ENCODE assay signal across 12 cellular contexts in the genomic region with DNA sequence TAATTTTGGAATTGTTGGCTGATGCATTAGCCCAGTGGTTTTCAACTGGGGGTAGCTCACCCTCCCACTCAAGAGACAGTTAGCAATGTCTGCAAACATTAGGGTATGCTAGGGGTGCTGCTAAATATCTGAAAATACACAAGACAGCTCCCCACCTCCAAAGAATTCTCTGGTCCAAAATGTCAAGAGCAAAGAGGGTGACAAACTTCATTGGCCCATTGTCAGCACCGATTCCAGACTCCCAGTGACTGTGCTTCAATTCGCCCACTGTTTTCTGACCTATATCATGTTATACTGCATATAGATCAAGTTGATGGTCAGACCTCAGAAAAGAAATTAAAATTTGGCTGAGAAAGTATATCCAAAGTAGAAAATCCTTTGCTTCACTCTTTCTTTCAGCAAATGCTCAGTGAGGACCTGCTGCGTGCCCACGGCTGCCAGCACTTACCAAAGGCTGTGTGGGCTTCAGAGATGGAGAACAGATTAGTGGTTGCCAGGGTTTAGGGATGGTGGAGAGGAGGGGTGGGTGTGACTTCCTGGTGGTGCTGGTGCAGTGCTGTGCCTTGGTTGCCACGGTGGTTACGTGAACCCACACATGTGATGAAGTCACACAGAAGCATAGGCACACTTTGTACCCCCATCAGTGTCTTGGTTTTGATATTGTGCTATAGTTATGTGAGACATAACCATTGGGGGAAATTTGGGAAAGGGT.
DNase-seq lines count a peak whose midpoint lies in the region; ATAC-seq and TF ChIP-seq lines count a peak whose summit lies in the region.
"Had no signal": no experiment of that assay in that cellular context is flagged by ENCODE, and none has a peak within 500 bp of the region (broad histone marks: within the 10 kb centered on the region; RNA-seq: fewer than 3 reads in every experiment).

No MANE protein-coding gene starts in this region.

- no peak for TF ChIP-seq POLR2A in erythroblast (IDR thresholded peaks at IDR 0.05; ENCODE audit: low read length)

- no peaks in the 10 kb centered on the region for H3K9me3 Mint-ChIP-seq in activated T-cell treated with anti-CD3 and anti-CD28 coated beads, Interleukin-2, amount 50 U/mL, for 4 hours

- intact Hi-C loops in left ventricle myocardium superior (cut with micrococcal nuclease): no loop called here

- peaks cover 31% of the 10 kb centered on the region for H3K4me1 Mint-ChIP-seq in activated T-cell treated with anti-CD3 and anti-CD28 coated beads, Interleukin-2, amount 50 U/mL, for 4 hours (ENCODE audit: low read depth)

- ATAC-seq in activated T-cell treated with anti-CD3 and anti-CD28 coated beads, Interleukin-2, amount 50 U/mL, for 4 hours: peak; percentile 82 to 86
- ATAC-seq in left ventricle myocardium superior: peak; percentile 48

- peak overlapping the region; percentile 29 for H3K4me3 Mint-ChIP-seq in activated T-cell treated with anti-CD3 and anti-CD28 coated beads, Interleukin-2, amount 50 U/mL, for 4 hours

- H3K36me3 Mint-ChIP-seq in activated T-cell treated with anti-CD3 and anti-CD28 coated beads, Interleukin-2, amount 50 U/mL, for 4 hours (ENCODE audit: insufficient read depth): peaks cover 34% of the 10 kb centered on the region

- H3K27me3 Mint-ChIP-seq in activated T-cell treated with anti-CD3 and anti-CD28 coated beads, Interleukin-2, amount 50 U/mL, for 4 hours (ENCODE audit: low read depth): no peaks in the 10 kb centered on the region

- DNase-seq in activated CD4-positive, alpha-beta T cell treated with anti-CD3 and anti-CD28 coated beads for 48 hours: peak; percentile 26
- DNase-seq in activated T-cell treated with anti-CD3 and anti-CD28 coated beads, Interleukin-2, amount 50 U/mL, for 4 hours: peak; percentile 16
- DNase-seq in left ventricle myocardium superior: no peak
- DNase-seq in stimulated activated CD8-positive, alpha-beta memory T cell treated with anti-CD3 and anti-CD28 coated beads, Interleukin-7, amount 100 ng/mL, for 4 hours (ENCODE audit: low read depth in 2 of 2): peak; percentile 45 to 46
- no peak for DNase-seq in NCI-H524 (lab: John Stamatoyannopoulos, UW)
- no peak for DNase-seq in NCI-H1092 (lab: John Stamatoyannopoulos, UW)
- no peak for DNase-seq in CD1c-positive myeloid dendritic cell (ENCODE audit: extremely low spot score)
- no peak for DNase-seq in erythroblast (lab: John Stamatoyannopoulos, UW)
- DNase-seq: EL, hippocampal formation, NCI-H2171 treated with DMSO at 0.1 percent for 48 hours, SIG-M5 had no signal

Comparison
In these comparisons a context has a peak if more than half of its experiments do, and no peak if none do; other contexts are left out.
1. DNase-seq: peak in activated CD4-positive, alpha-beta T cell treated with anti-CD3 and anti-CD28 coated beads for 48 hours (single experiment), activated T-cell treated with anti-CD3 and anti-CD28 coated beads, Interleukin-2, amount 50 U/mL, for 4 hours (single experiment) and stimulated activated CD8-positive, alpha-beta memory T cell treated with anti-CD3 and anti-CD28 coated beads, Interleukin-7, amount 100 ng/mL, for 4 hours (2 of 2); none in left ventricle myocardium superior (single experiment), NCI-H524 (0 of 2), NCI-H1092 (single experiment), CD1c-positive myeloid dendritic cell (single experiment) and erythroblast (0 of 2).